ENCODE assay signal across 18 cellular contexts in the genomic region with DNA sequence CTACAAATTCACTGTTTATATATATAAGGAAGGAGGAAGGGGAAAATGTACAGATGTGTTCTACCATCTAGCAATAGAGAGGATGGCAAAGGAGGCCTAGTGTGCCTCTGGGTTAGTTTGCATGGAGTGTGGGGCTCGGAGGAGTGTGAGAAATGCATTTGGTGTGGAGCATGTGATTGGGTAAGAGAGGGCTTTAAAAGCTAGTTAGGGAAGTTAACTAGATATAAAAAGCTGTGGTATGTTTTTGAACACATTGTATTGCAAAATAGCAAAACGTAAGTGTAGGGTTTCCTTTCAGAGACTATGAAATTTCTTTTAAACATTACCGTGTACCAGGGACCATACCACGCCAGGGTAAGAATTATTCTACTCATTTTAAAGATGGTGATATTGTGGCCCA. TPM values are rescaled to one million over a fixed set of nuclear protein-coding genes. Genes with fewer than 3 reads are reported as not detected.
DNase-seq lines count a peak whose midpoint lies in the region; ATAC-seq and TF ChIP-seq lines count a peak whose summit lies in the region.
"Had no signal": no experiment of that assay in that cellular context is flagged by ENCODE, and none has a peak within 500 bp of the region (broad histone marks: within the 10 kb centered on the region; RNA-seq: fewer than 3 reads in every experiment).

No MANE protein-coding gene starts in this region.

- H3K9ac ChIP-seq in endodermal cell (ENCODE audit: extremely low read depth, low read length, poor library complexity, severe bottlenecking), result no peak overlapping the region

- no peaks in the 10 kb centered on the region for H3K79me2 ChIP-seq in GM23338 (replicated peaks; ENCODE audit: insufficient read depth)
- no peaks in the 10 kb centered on the region for H3K79me2 ChIP-seq in osteoblast (ENCODE audit: insufficient read depth, low read length)

- H3K9me3 Mint-ChIP-seq in GM23338, result no peaks in the 10 kb centered on the region
- peaks cover 2% of the 10 kb centered on the region for H3K9me3 Mint-ChIP-seq in endodermal cell

- H3K27ac ChIP-seq in GM23338 (ENCODE audit: low read depth) (no peak overlapping the region), osteoblast (ENCODE audit: low read depth, low read length) (no peak overlapping the region), gastroesophageal sphincter (no peak overlapping the region), endodermal cell (ENCODE audit: low read depth, low read length) (no peak overlapping the region)
- H3K27ac ChIP-seq: PC-9, RWPE1, SJCRH30 had no signal

- H3K36me3 ChIP-seq in GM23338 (ENCODE audit: insufficient read depth) (no peaks in the 10 kb centered on the region), osteoblast (ENCODE audit: insufficient read depth, low read length) (no peaks in the 10 kb centered on the region), gastroesophageal sphincter (no peaks in the 10 kb centered on the region), endodermal cell (ENCODE audit: control insufficient read depth, insufficient read depth, low read length) (no peaks in the 10 kb centered on the region)
- H3K36me3 ChIP-seq: SJCRH30 had no signal

- H3K4me2 ChIP-seq in GM23338, result no peak overlapping the region
- H3K4me2 ChIP-seq in osteoblast (ENCODE audit: insufficient read depth, low read length), result no peak overlapping the region
- H3K4me2 ChIP-seq: PC-9 had no signal

- H3K36me3 Mint-ChIP-seq in GM23338 (ENCODE audit: low read depth) (no peaks in the 10 kb centered on the region), endodermal cell (ENCODE audit: low read depth) (no peaks in the 10 kb centered on the region)
- H3K36me3 Mint-ChIP-seq: CD4-positive, alpha-beta memory T cell had no signal

- WGBS in gastroesophageal sphincter (ENCODE audit: low coverage in 1 of 2), 2 donors, result 78 to 84% methylated on average over 3 to 4 of the region's 4 CpGs
- 93 to 95% methylated on average over 2 to 4 of the region's 4 CpGs for WGBS in endodermal cell (ENCODE audit: insufficient coverage in 1 of 2, insufficient read length in 1 of 2), 2 experiments

- DNase-seq in GM23338 (ENCODE audit: low spot score) (no peak), NB4 (ENCODE audit: low read depth) (peak; percentile 61), SKM-1 (lab: John Stamatoyannopoulos, UW; ENCODE audit: unreplicated experiment) (peak; percentile 37), osteoblast (ENCODE audit: insufficient read length, low spot score, missing footprints) (no peak), endodermal cell (no peak)
- no peak for DNase-seq in activated effector memory CD4-positive, alpha-beta T cell treated with anti-CD3 and anti-CD28 coated beads, Interleukin-2, amount 50 U/mL, for 16 hours
- DNase-seq: CD4-positive, alpha-beta memory T cell; NCI-H1092; NCI-H146; NCI-H2081; NCI-H446 treated with DMSO at 0.1 percent for 48 hours; NCI-H748 treated with DMSO at 0.1 percent for 48 hours; NK-92 treated with Interleukin-12 subunit alpha and Interleukin-12 subunit beta, amount 100 ng/mL, for 24 hours; PC-9; SJCRH30; SW 1271 had no signal

- H3K27me3 Mint-ChIP-seq in GM23338 (ENCODE audit: insufficient read depth, low read depth, poor library complexity), result no peaks in the 10 kb centered on the region
- H3K27me3 Mint-ChIP-seq in endodermal cell (ENCODE audit: insufficient read depth), result no peaks in the 10 kb centered on the region

- 0 out of 2 replicates have a peak, but pooled peaks cover 3% of the 10 kb centered on the region for H3K4me1 ChIP-seq in GM23338 (ENCODE audit: insufficient read depth)
- H3K4me1 ChIP-seq in osteoblast (ENCODE audit: insufficient read depth, low read length), result no peaks in the 10 kb centered on the region
- no peaks in the 10 kb centered on the region for H3K4me1 ChIP-seq in gastroesophageal sphincter
- no peaks in the 10 kb centered on the region for H3K4me1 ChIP-seq in endodermal cell (ENCODE audit: control insufficient read depth, insufficient read depth, low read length)
- H3K4me1 ChIP-seq: SJCRH30 had no signal

- H3K4me3 ChIP-seq in GM23338 (no peak overlapping the region), NB4 (ENCODE audit: low read depth, low read length) (no peak overlapping the region), osteoblast (ENCODE audit: insufficient read depth, low read length) (no peak overlapping the region), gastroesophageal sphincter (no peak overlapping the region), endodermal cell (ENCODE audit: low read length) (no peak overlapping the region)
- H3K4me3 ChIP-seq: PC-9, SJCRH30 had no signal

- H3K9me2 ChIP-seq in GM23338 (ENCODE audit: insufficient read depth), result no peaks in the 10 kb centered on the region

- TF ChIP-seq POLR2A in NB4 (IDR thresholded peaks at IDR 0.05; ENCODE audit: extremely low read depth, insufficient read length) (no peak), gastroesophageal sphincter (IDR thresholded peaks at IDR 0.05) (no peak)

- no peak for TF ChIP-seq EP300 in gastroesophageal sphincter (IDR thresholded peaks at IDR 0.05)

- H3K27ac Mint-ChIP-seq in GM23338 (no peak overlapping the region), endodermal cell (no peak overlapping the region)

- no peak overlapping the region for H3K4me3 Mint-ChIP-seq in GM23338
- no peak overlapping the region for H3K4me3 Mint-ChIP-seq in endodermal cell
- H3K4me3 Mint-ChIP-seq: CD4-positive, alpha-beta memory T cell had no signal

- H3K9me3 ChIP-seq in osteoblast (ENCODE audit: low read depth, low read length), result no peaks in the 10 kb centered on the region
- no peaks in the 10 kb centered on the region for H3K9me3 ChIP-seq in gastroesophageal sphincter
- no peaks in the 10 kb centered on the region for H3K9me3 ChIP-seq in endodermal cell (ENCODE audit: control insufficient read depth, low read length)

- ATAC-seq in GM23338 (no peak), gastroesophageal sphincter (no peak)

- TF ChIP-seq CTCF in GM23338 (conservative IDR thresholded peaks at IDR 0.05; ENCODE audit: low read depth in 2 of 2), result no peak
- no peak for TF ChIP-seq CTCF in NB4 (IDR thresholded peaks at IDR 0.05; ENCODE audit: low read depth, low read length)
- TF ChIP-seq CTCF in osteoblast (IDR thresholded peaks at IDR 0.05; ENCODE audit: extremely low read depth, low read depth, low read length), result no peak
- TF ChIP-seq CTCF in gastroesophageal sphincter (IDR thresholded peaks at IDR 0.05), result no peak
- no peak for TF ChIP-seq CTCF in endodermal cell (conservative IDR thresholded peaks at IDR 0.05)

- H3K4me1 Mint-ChIP-seq in GM23338 (peaks cover 3% of the 10 kb centered on the region; the same call in 2 of the 3 replicates), endodermal cell (no peaks in the 10 kb centered on the region)
- H3K4me1 Mint-ChIP-seq: CD4-positive, alpha-beta memory T cell had no signal

- no peaks in the 10 kb centered on the region for H4K20me1 ChIP-seq in GM23338 (replicated peaks; ENCODE audit: insufficient read depth)
- H4K20me1 ChIP-seq in osteoblast (ENCODE audit: insufficient read depth, low read length), result no peaks in the 10 kb centered on the region

- H3K27me3 ChIP-seq in GM23338 (ENCODE audit: insufficient read depth), result no peaks in the 10 kb centered on the region
- H3K27me3 ChIP-seq in osteoblast (ENCODE audit: insufficient read depth, low read length), result no peaks in the 10 kb centered on the region
- no peaks in the 10 kb centered on the region for H3K27me3 ChIP-seq in gastroesophageal sphincter
- H3K27me3 ChIP-seq in endodermal cell (ENCODE audit: control insufficient read depth, insufficient read depth, low read length, poor library complexity, severe bottlenecking), result no peaks in the 10 kb centered on the region
- H3K27me3 ChIP-seq: SJCRH30 had no signal

- no peaks in the 10 kb centered on the region for H3F3A ChIP-seq in GM23338 (replicated peaks; ENCODE audit: low read depth)

- H2AFZ ChIP-seq in GM23338, result 0 out of 2 replicates have a peak overlapping the region, but pooled peaks have one; percentile 60
- peak overlapping the region; percentile 42 for H2AFZ ChIP-seq in osteoblast (ENCODE audit: low read length)
- H2AFZ ChIP-seq: PC-9 had no signal

TF ChIP-seq in GM23338, 12 proteins besides CTCF, POLR2A, EP300 and RAD21:
- TF ChIP-seq JUNB (IDR thresholded peaks at IDR 0.05; ENCODE audit: unreplicated experiment), result no peak
- no peak for TF ChIP-seq ZNF114 (CRISPR knock-in tag; IDR thresholded peaks at IDR 0.05)
- TF ChIP-seq ZNF331 (CRISPR knock-in tag; IDR thresholded peaks at IDR 0.05; ENCODE audit: low read depth), result no peak
- no peak for TF ChIP-seq EZH2 (IDR thresholded peaks at IDR 0.05; ENCODE audit: low read depth, unreplicated experiment)
- TF ChIP-seq ETS1 (IDR thresholded peaks at IDR 0.05), result no peak

RNA-seq across cellular contexts. Expression of gene STXBP6, which starts 53.3 kb away (rescaled TPM):
- total RNA-seq in GM23338 (2014; rRNA removed; shearing (Covaris generic)), result 19.7 and 23.8 TPM in 2 replicates
- 29.0 TPM in 2 replicates for polyA plus RNA-seq in GM23338 (2016; fragmentation: Nextera tagmentation; extraction: Ambion mirVana)
- total RNA-seq in osteoblast (2.9 and 5.8 TPM in 2 replicates), gastroesophageal sphincter (10 to 100 TPM; 29.3 to 55.7 (median 44.0) TPM), endodermal cell (1 to 10 TPM in 1 of 2 donors, under 1 TPM in 1; 0.64 to 1.5 TPM)
- 5.1 TPM for polyA plus RNA-seq in endodermal cell (2013, experiment 1 of 2)
- 6.2 TPM for polyA plus RNA-seq in endodermal cell (2013, experiment 2 of 2)
- total RNA-seq: CD4-positive, alpha-beta memory T cell had no signal
- polyA plus RNA-seq: CD4-positive, alpha-beta memory T cell had no signal

Comparison
In these comparisons a context has a peak if more than half of its experiments do, and no peak if none do; other contexts are left out.
1. DNase-seq: peak in NB4 (single experiment) and SKM-1 (single experiment); none in GM23338 (single experiment), osteoblast (single experiment), activated effector memory CD4-positive, alpha-beta T cell treated with anti-CD3 and anti-CD28 coated beads, Interleukin-2, amount 50 U/mL, for 16 hours (single experiment) and endodermal cell (single experiment).